In genomic region chr9:93265301-93265971, GRCh38 we compare ENCODE assay signal across 24 cellular contexts.
DNase-seq lines count a peak whose midpoint lies in the region; ATAC-seq and TF ChIP-seq lines count a peak whose summit lies in the region.
"Had no signal": no experiment of that assay in that cellular context is flagged by ENCODE, and none has a peak within 500 bp of the region (broad histone marks: within the 10 kb centered on the region; RNA-seq: fewer than 3 reads in every experiment).

No MANE protein-coding gene starts in this region.

- H3K4me3 ChIP-seq in SK-N-SH (ENCODE audit: low read depth in 2 of 2, low read length in 1 of 2) (no peak overlapping the region), SU-DHL-6 (ENCODE audit: insufficient read depth, low read length, poor library complexity, severe bottlenecking) (no peak overlapping the region), upper lobe of right lung (no peak overlapping the region)
- H3K4me3 ChIP-seq: A549, breast epithelium, MG63, right lobe of liver had no signal

- intact Hi-C loops in upper lobe of right lung (cut with DNase I), result no loop called here

- ATAC-seq in SK-N-SH treated with all-trans-retinoic acid at 6 μM for 48 hours, result no peak
- ATAC-seq in upper lobe of right lung, result no peak
- ATAC-seq: A549; left cardiac atrium; natural killer cell treated with Interleukin-12 subunit alpha and Interleukin-12 subunit beta and Interleukin-15 and Interleukin-18, amount 100 ng/mL, for 72 hours; right lobe of liver had no signal

- H3K27ac ChIP-seq in SK-N-SH (ENCODE audit: low read depth in 2 of 2, low read length in 1 of 2) (no peak overlapping the region), SU-DHL-6 (ENCODE audit: low read depth, low read length) (peak overlapping the region; percentile 30), upper lobe of right lung (no peak overlapping the region)
- H3K27ac ChIP-seq: A549, breast epithelium, parathyroid adenoma, right lobe of liver had no signal

- no peaks in the 10 kb centered on the region for H3K79me2 ChIP-seq in SK-N-SH (ENCODE audit: insufficient read depth)
- H3K79me2 ChIP-seq in SU-DHL-6 (ENCODE audit: insufficient read depth, low read length), result no peaks in the 10 kb centered on the region
- H3K79me2 ChIP-seq: parathyroid adenoma had no signal

- H3K9ac ChIP-seq in SK-N-SH (no peak overlapping the region), SU-DHL-6 (ENCODE audit: low read length) (peak overlapping the region; percentile 16; the same call in 1 of the 2 replicates)
- H3K9ac ChIP-seq: parathyroid adenoma had no signal

- H3K36me3 ChIP-seq in SK-N-SH (replicated peaks in 1 of 2; ENCODE audit: control insufficient read depth in 1 of 2, insufficient read depth in 2 of 2, low read length in 1 of 2), result peaks cover 0 to 3% of the 10 kb centered on the region in 2 experiments
- no peaks in the 10 kb centered on the region for H3K36me3 ChIP-seq in SU-DHL-6 (ENCODE audit: low read length)
- H3K36me3 ChIP-seq in upper lobe of right lung, result no peaks in the 10 kb centered on the region
- H3K36me3 ChIP-seq: BE2C, breast epithelium, MG63, right lobe of liver had no signal

- no peaks in the 10 kb centered on the region for H3K9me2 ChIP-seq in SK-N-SH
- H3K9me2 ChIP-seq in SU-DHL-6 (replicated peaks; ENCODE audit: insufficient read depth, low read length), result no peaks in the 10 kb centered on the region

- H2AFZ ChIP-seq in SK-N-SH (ENCODE audit: low read depth), result no peak overlapping the region
- no peak overlapping the region for H2AFZ ChIP-seq in SU-DHL-6 (ENCODE audit: low read depth, low read length, severe bottlenecking)
- H2AFZ ChIP-seq: parathyroid adenoma had no signal

- POLR2A ChIA-PET in SK-N-SH (lab: Yijun Ruan, JAX), result no interaction called here

- TF ChIP-seq EP300 in SK-N-SH (IDR thresholded peaks at IDR 0.05; ENCODE audit: borderline replicate concordance in 1 of 2, low read depth in 1 of 2, low read length in 1 of 2), result no peak

- no peaks in the 10 kb centered on the region for H3K27me3 ChIP-seq in SK-N-SH (ENCODE audit: insufficient read depth)
- no peaks in the 10 kb centered on the region for H3K27me3 ChIP-seq in SU-DHL-6 (ENCODE audit: low read length)
- peaks cover 11% of the 10 kb centered on the region for H3K27me3 ChIP-seq in upper lobe of right lung
- H3K27me3 ChIP-seq: BE2C, breast epithelium, MG63, right lobe of liver had no signal

- no peak overlapping the region for H3K4me2 ChIP-seq in SK-N-SH
- peak overlapping the region; percentile 59 for H3K4me2 ChIP-seq in SU-DHL-6 (ENCODE audit: low read depth, low read length, poor library complexity, severe bottlenecking)
- H3K4me2 ChIP-seq: A549 had no signal

- no peak for TF ChIP-seq CTCF in SK-N-SH (IDR thresholded peaks at IDR 0.05)
- TF ChIP-seq CTCF in SU-DHL-6 (IDR thresholded peaks at IDR 0.05; ENCODE audit: insufficient read depth, low read length, poor library complexity, severe bottlenecking), result no peak
- TF ChIP-seq CTCF in upper lobe of right lung (IDR thresholded peaks at IDR 0.05), result no peak

- no peak for TF ChIP-seq RAD21 in SK-N-SH (IDR thresholded peaks at IDR 0.05; ENCODE audit: low read length)

- H3K9me3 ChIP-seq in SK-N-SH (no peaks in the 10 kb centered on the region), SU-DHL-6 (ENCODE audit: insufficient read depth, low read length) (no peaks in the 10 kb centered on the region), upper lobe of right lung (no peaks in the 10 kb centered on the region)
- H3K9me3 ChIP-seq: A549, BE2C, breast epithelium, MG63, right lobe of liver had no signal

- no peaks in the 10 kb centered on the region for H4K20me1 ChIP-seq in SK-N-SH (ENCODE audit: insufficient read depth)
- H4K20me1 ChIP-seq in SU-DHL-6 (ENCODE audit: low read depth, low read length), result no peaks in the 10 kb centered on the region

- H3K4me1 ChIP-seq in SK-N-SH (ENCODE audit: control insufficient read depth in 1 of 2, insufficient read depth in 2 of 2, low read depth in 1 of 2, low read length in 1 of 2) (no peaks in the 10 kb centered on the region), upper lobe of right lung (no peaks in the 10 kb centered on the region)
- H3K4me1 ChIP-seq: A549, BE2C, breast epithelium, parathyroid adenoma, right lobe of liver had no signal

- H3F3A ChIP-seq in SK-N-SH (replicated peaks; ENCODE audit: insufficient read depth), result no peaks in the 10 kb centered on the region
- peaks cover 28% of the 10 kb centered on the region for H3F3A ChIP-seq in SU-DHL-6 (ENCODE audit: insufficient read depth)

- TF ChIP-seq POLR2A in erythroblast (IDR thresholded peaks at IDR 0.05; ENCODE audit: low read length), result no peak

- CTCF ChIA-PET in SK-N-SH (lab: Yijun Ruan, JAX), result no interaction called here

- 69% methylated on average over 12 of the region's 12 CpGs for WGBS in SK-N-SH (ENCODE audit: low lambda C conversion rate)

- peak; percentile 21 for DNase-seq in SK-N-SH
- peak; percentile 3 for DNase-seq in GM03348 (ENCODE audit: low spot score)
- peak; percentile 6 for DNase-seq in mucosa of gallbladder (ENCODE audit: low spot score)
- no peak for DNase-seq in erythroblast (lab: John Stamatoyannopoulos, UW)
- DNase-seq in upper lobe of right lung, result no peak
- no peak for DNase-seq in activated naive CD4-positive, alpha-beta T cell treated with anti-CD3 and anti-CD28 coated beads, Interleukin-2, amount 50 U/mL, for 16 hours
- DNase-seq: activated gamma-delta T cell treated with Interleukin-2 at 50 U/mL for 16 hours; BE2C; HCEC 1CT; left cardiac atrium; MG63; NCI-H1436 treated with DMSO at 0.1 percent for 48 hours; NCI-H2171 treated with DMSO at 0.1 percent for 48 hours; OCI-M1; Right ventricle myocardium superior; stimulated activated CD4-positive, alpha-beta T cell treated with anti-CD3 and anti-CD28 coated beads, Interleukin-15, amount 100 ng/mL, for 24 hours; stimulated activated CD8-positive, alpha-beta memory T cell treated with anti-CD3 and anti-CD28 coated beads, Interleukin-4, amount 100 ng/mL, for 48 hours had no signal

TF ChIP-seq in SK-N-SH, 30 proteins besides CTCF, POLR2A, EP300 and RAD21 (continues in another document):
- no peak for TF ChIP-seq FOXM1 (IDR thresholded peaks at IDR 0.05; ENCODE audit: low read depth)
- no peak for TF ChIP-seq MAX (IDR thresholded peaks at IDR 0.05; ENCODE audit: low read depth)
- no peak for TF ChIP-seq USF2 (IDR thresholded peaks at IDR 0.05; ENCODE audit: borderline replicate concordance, low read depth, low read length)
- no peak for TF ChIP-seq IRF3 (IDR thresholded peaks at IDR 0.05; ENCODE audit: low read depth, low read length)
- TF ChIP-seq TCF12 (IDR thresholded peaks at IDR 0.05), result no peak
- TF ChIP-seq RCOR1 (IDR thresholded peaks at IDR 0.05; ENCODE audit: low read length), result no peak
- no peak for TF ChIP-seq GABPA (IDR thresholded peaks at IDR 0.05; ENCODE audit: low read depth)
- no peak for TF ChIP-seq FOXJ3 (CRISPR knock-in tag; IDR thresholded peaks at IDR 0.05)

TF ChIP-seq in SK-N-SH treated with all-trans-retinoic acid at 6 μM for 48 hours, 23 proteins besides CTCF, POLR2A, EP300 and RAD21 (continues in another document):
- TF ChIP-seq ZNF565 (CRISPR knock-in tag; conservative IDR thresholded peaks at IDR 0.05; ENCODE audit: low read depth) (no peak), ZC3H10 (CRISPR knock-in tag; IDR thresholded peaks at IDR 0.05) (no peak), CSDC2 (CRISPR knock-in tag; IDR thresholded peaks at IDR 0.05) (no peak), PPARA (CRISPR knock-in tag; IDR thresholded peaks at IDR 0.05; ENCODE audit: borderline replicate concordance) (no peak), POU6F1 (CRISPR knock-in tag; IDR thresholded peaks at IDR 0.05; ENCODE audit: borderline replicate concordance, low read depth) (no peak), TOX (CRISPR knock-in tag; IDR thresholded peaks at IDR 0.05; ENCODE audit: borderline replicate concordance) (no peak), RARB (CRISPR knock-in tag; IDR thresholded peaks at IDR 0.05) (no peak), TCF4 (CRISPR knock-in tag; IDR thresholded peaks at IDR 0.05; ENCODE audit: borderline replicate concordance) (no peak), PATZ1 (CRISPR knock-in tag; IDR thresholded peaks at IDR 0.05; ENCODE audit: borderline replicate concordance) (no peak), ZNF70 (CRISPR knock-in tag; IDR thresholded peaks at IDR 0.05) (no peak), GLIS3 (CRISPR knock-in tag; IDR thresholded peaks at IDR 0.05) (no peak), ZFP3 (CRISPR knock-in tag; IDR thresholded peaks at IDR 0.05) (no peak)

Comparison
In these comparisons a context has a peak if more than half of its experiments do, and no peak if none do; other contexts are left out.
1. DNase-seq: peak in SK-N-SH (single experiment), GM03348 (single experiment) and mucosa of gallbladder (single experiment); none in erythroblast (0 of 2), upper lobe of right lung (single experiment) and activated naive CD4-positive, alpha-beta T cell treated with anti-CD3 and anti-CD28 coated beads, Interleukin-2, amount 50 U/mL, for 16 hours (single experiment).